Comparison of ENCODE assay signal across 17 cellular contexts in genomic region chr18:3935316-3935715, GRCh38.
"Had no signal": no experiment of that assay in that cellular context is flagged by ENCODE, and none has a peak within 500 bp of the region (broad histone marks: within the 10 kb centered on the region; RNA-seq: fewer than 3 reads in every experiment).

No MANE protein-coding gene starts in this region.

- H3K4me1 ChIP-seq: gastroesophageal sphincter, heart right ventricle, lower lobe of right lung, right atrium auricular region, tibial artery, uterus had no signal

- H3K36me3 ChIP-seq: gastroesophageal sphincter, heart right ventricle, lower lobe of right lung, right atrium auricular region, tibial artery, uterus had no signal

- DNase-seq: activated CD4-positive, alpha-beta T cell treated with anti-CD3 and anti-CD28 coated beads for 4 hours; activated CD8-positive, alpha-beta T cell treated with anti-CD3 and anti-CD28 coated beads for 36 hours; activated effector memory CD4-positive, alpha-beta T cell treated with anti-CD3 and anti-CD28 coated beads, Interleukin-2, amount 50 U/mL, for 16 hours; activated T-cell treated with anti-CD3 and anti-CD28 coated beads, Interleukin-2, amount 50 U/mL, for 48 hours; amniotic stem cell; effector memory CD4-positive, alpha-beta T cell; heart right ventricle; left colon; lower lobe of right lung; nephron progenitor cell; stimulated activated CD4-positive, alpha-beta T cell treated with anti-CD3 and anti-CD28 coated beads, Interleukin-2, amount 100 ng/mL, for 48 hours; tibial artery; uterus had no signal

- ATAC-seq: activated CD8-positive, alpha-beta T cell treated with anti-CD3 and anti-CD28 coated beads for 36 hours; gastroesophageal sphincter; heart right ventricle; left colon; lower lobe of right lung; stimulated activated memory B cell treated with anti-CD40 and anti-IgM and Interleukin-4, amounts not matched to agents 10 μg/mL and 1 μg/mL and 100 μg/mL, for 72 hours; WTC11 had no signal

- H3K9me3 ChIP-seq: lower lobe of right lung, right atrium auricular region, tibial artery, uterus had no signal

- H3K27ac ChIP-seq: gastroesophageal sphincter, heart right ventricle, lower lobe of right lung, right atrium auricular region, tibial artery, uterus had no signal

- H3K27me3 ChIP-seq: gastroesophageal sphincter, heart right ventricle, right atrium auricular region, tibial artery, uterus had no signal

- H3K4me3 ChIP-seq: gastroesophageal sphincter, heart right ventricle, lower lobe of right lung, right atrium auricular region, tibial artery, uterus had no signal
